31 cellular contexts compared by ENCODE assay signal in the genomic region with DNA sequence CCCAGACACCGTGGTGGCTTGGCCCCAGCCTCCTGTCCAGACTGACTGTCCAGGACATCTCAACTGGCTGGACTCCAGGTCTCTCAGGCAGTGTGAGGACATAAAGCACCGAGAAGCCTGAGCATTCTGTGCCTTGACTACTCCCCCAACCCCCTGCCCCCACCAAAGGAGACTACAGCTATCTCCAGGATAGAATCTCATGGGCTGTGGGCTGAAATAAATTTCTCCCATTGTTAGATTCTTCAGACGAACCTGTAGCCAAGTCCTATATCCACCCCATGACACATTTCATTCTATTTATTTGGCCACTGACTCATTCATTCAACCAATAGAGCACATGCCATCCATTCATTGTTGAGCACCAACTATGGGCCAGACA. TPM values are rescaled to one million over a fixed set of nuclear protein-coding genes. Genes with fewer than 3 reads are reported as not detected.
A peak's percentile ranks its signal among the peaks of the same experiment; 100 is the strongest.
DNase-seq lines count a peak whose midpoint lies in the region; ATAC-seq and TF ChIP-seq lines count a peak whose summit lies in the region.
"Had no signal": no experiment of that assay in that cellular context is flagged by ENCODE, and none has a peak within 500 bp of the region (broad histone marks: within the 10 kb centered on the region; RNA-seq: fewer than 3 reads in every experiment).

No MANE protein-coding gene starts in this region.

- no peaks in the 10 kb centered on the region for H3K79me1 ChIP-seq in neuronal stem cell (ENCODE audit: low read depth, low read length)

- H3K23ac ChIP-seq in neuronal stem cell (ENCODE audit: low read depth, low read length, poor library complexity) = no peak overlapping the region

- no peak for TF ChIP-seq EP300 in sigmoid colon (IDR thresholded peaks at IDR 0.05)

- no peak overlapping the region for H2AFZ ChIP-seq in neuronal stem cell (ENCODE audit: low read length)

- TF ChIP-seq CTCF in Panc1 (IDR thresholded peaks at IDR 0.05) = no peak
- no peak for TF ChIP-seq CTCF in foreskin keratinocyte (conservative IDR thresholded peaks at IDR 0.05)
- TF ChIP-seq CTCF in sigmoid colon (IDR thresholded peaks at IDR 0.05) = no peak

- peak overlapping the region; percentile 60 for H3K14ac ChIP-seq in neuronal stem cell (ENCODE audit: low read length)

- H3K4me2 ChIP-seq in neuronal stem cell (ENCODE audit: insufficient read depth, low read length, poor library complexity, severe bottlenecking) = no peak overlapping the region
- H3K4me2 ChIP-seq: BLaER1 had no signal

- H3K4me1 ChIP-seq in Panc1 (ENCODE audit: control insufficient read depth, insufficient read depth, low read length) = no peaks in the 10 kb centered on the region
- no peaks in the 10 kb centered on the region for H3K4me1 ChIP-seq in foreskin keratinocyte
- no peaks in the 10 kb centered on the region for H3K4me1 ChIP-seq in neuronal stem cell (ENCODE audit: control insufficient read depth in 2 of 2, insufficient read depth in 1 of 2, low read depth in 1 of 2, low read length in 2 of 2)
- no peaks in the 10 kb centered on the region for H3K4me1 ChIP-seq in sigmoid colon
- H3K4me1 ChIP-seq: BLaER1, HAP-1, spleen, suprapubic skin had no signal

- no peak overlapping the region for H2BK12ac ChIP-seq in neuronal stem cell (ENCODE audit: low read length)

- H2BK15ac ChIP-seq in neuronal stem cell (ENCODE audit: low read length) = no peak overlapping the region

- no peak overlapping the region for H4K8ac ChIP-seq in neuronal stem cell (ENCODE audit: low read depth, low read length)

- in situ Hi-C loops in Panc1 (cut with HindIII; ENCODE audit: low pct_unique_long_range_greater_than_20kb, low sequenced_read_pairs) = no loop called here

- no peaks in the 10 kb centered on the region for H3K9me3 ChIP-seq in Panc1 (ENCODE audit: control insufficient read depth, insufficient read depth, low read depth, low read length)
- H3K9me3 ChIP-seq in neuronal stem cell (replicated peaks in 1 of 2; ENCODE audit: control insufficient read depth in 2 of 2, insufficient read depth in 1 of 2, low read depth in 1 of 2, low read length in 2 of 2) = no peaks in the 10 kb centered on the region
- H3K9me3 ChIP-seq in sigmoid colon = no peaks in the 10 kb centered on the region
- H3K9me3 ChIP-seq: BLaER1, HAP-1, spleen, suprapubic skin had no signal

- no peak overlapping the region for H2AK5ac ChIP-seq in neuronal stem cell (ENCODE audit: low read depth, low read length)

- TF ChIP-seq POLR2A in sigmoid colon (IDR thresholded peaks at IDR 0.05) = no peak

- H3K27ac ChIP-seq in Panc1 (ENCODE audit: low read length) = no peak overlapping the region
- no peak overlapping the region for H3K27ac ChIP-seq in foreskin keratinocyte
- no peak overlapping the region for H3K27ac ChIP-seq in neuronal stem cell (replicated peaks; ENCODE audit: low read length)
- H3K27ac ChIP-seq in sigmoid colon = no peak overlapping the region
- H3K27ac ChIP-seq: BLaER1, SK-N-MC, spleen, suprapubic skin had no signal

- CTCF ChIA-PET in Panc1 (lab: Charles Lee) = no interaction called here

- H3K4me3 ChIP-seq in Panc1 (ENCODE audit: low read depth in 2 of 2, low read length in 2 of 2) (no peak overlapping the region), neuronal stem cell (ENCODE audit: low read length in 2 of 2) (no peak overlapping the region), sigmoid colon (no peak overlapping the region)
- H3K4me3 ChIP-seq: BLaER1, HAP-1, SK-N-MC, spleen, suprapubic skin had no signal

- no peak overlapping the region for H3K9ac ChIP-seq in neuronal stem cell (ENCODE audit: low read depth, low read length, poor library complexity)
- H3K9ac ChIP-seq: BLaER1 had no signal

- intact Hi-C loops in Panc1 (cut with micrococcal nuclease; ENCODE audit: unreplicated experiment) = no loop called here
- intact Hi-C loops in sigmoid colon (cut with DNase I) = no loop called here

- H3K36me3 ChIP-seq in Panc1 (ENCODE audit: control insufficient read depth, insufficient read depth, low read length) (no peaks in the 10 kb centered on the region), neuronal stem cell (replicated peaks in 1 of 2; ENCODE audit: control insufficient read depth in 2 of 2, insufficient read depth in 2 of 2, low read length in 2 of 2) (no peaks in the 10 kb centered on the region), sigmoid colon (no peaks in the 10 kb centered on the region)
- H3K36me3 ChIP-seq: BLaER1, HAP-1, spleen, suprapubic skin had no signal

- H2BK5ac ChIP-seq in neuronal stem cell (ENCODE audit: low read length) = no peak overlapping the region

- no CpG with 5 or more reads among the region's 3 CpGs for WGBS in neuronal stem cell (ENCODE audit: extremely low coverage in 2 of 2, insufficient read length in 2 of 2, insufficient replicate concordance in 1 of 2), 2 donors
- WGBS in sigmoid colon, 2 donors = 73 to 75% methylated on average over 3 of the region's 3 CpGs

- BruUV-seq in Panc1 (replicated peaks; lab: Mats Ljungman, UMichigan) = no TSS peak

- H3K27me3 ChIP-seq in Panc1 (ENCODE audit: control insufficient read depth, insufficient read depth, low read length) = peaks cover 5% of the 10 kb centered on the region
- H3K27me3 ChIP-seq in foreskin keratinocyte = peaks cover 45% of the 10 kb centered on the region
- peaks cover 0 to 11% (median 0%) of the 10 kb centered on the region in 3 experiments for H3K27me3 ChIP-seq in neuronal stem cell (ENCODE audit: control insufficient read depth in 3 of 3, insufficient read depth in 3 of 3, low read depth in 1 of 3, low read length in 3 of 3)
- peaks cover 0 to 4% (median 0%) of the 10 kb centered on the region in 3 donors for H3K27me3 ChIP-seq in sigmoid colon
- H3K27me3 ChIP-seq: BLaER1 had no signal

- no peak overlapping the region for H3K18ac ChIP-seq in neuronal stem cell (ENCODE audit: low read length)

- H3K4ac ChIP-seq in neuronal stem cell (ENCODE audit: low read length) = no peak overlapping the region

- peak; percentile 59; the same call in 1 of the 2 replicates for ATAC-seq in Panc1
- peak; percentile 14 for ATAC-seq in foreskin keratinocyte
- ATAC-seq in HG03521 (IDR thresholded peaks at IDR 0.05; ENCODE audit: unreplicated experiment) = no peak
- no peak for ATAC-seq in HG02852 (IDR thresholded peaks at IDR 0.05; ENCODE audit: unreplicated experiment)
- ATAC-seq: stimulated activated memory B cell treated with anti-CD40 and anti-IgM and Interleukin-4, amounts not matched to agents 10 μg/mL and 1 μg/mL and 100 μg/mL, for 72 hours had no signal

- POLR2A ChIA-PET in Panc1 (lab: Charles Lee) = no interaction called here

- DNase-seq in ELR (ENCODE audit: low read depth) = peak; percentile 13
- DNase-seq in Panc1 (ENCODE audit: low read depth, low spot score) = no peak
- no peak for DNase-seq in foreskin keratinocyte
- DNase-seq in neuronal stem cell (ENCODE audit: low spot score) = no peak
- no peak for DNase-seq in sigmoid colon
- no peak for DNase-seq in HUDEP-2 (lab: John Stamatoyannopoulos, UW; ENCODE audit: unreplicated experiment in 76 of 76)
- DNase-seq: ACHN; activated CD4-positive, alpha-beta T cell treated with anti-CD3 and anti-CD28 coated beads for 4 hours; activated T-cell treated with anti-CD3 and anti-CD28 coated beads, Interleukin-2, amount 50 U/mL, for 24 hours; dermis blood vessel endothelial cell; DMS79 treated with DMSO at 0.1 percent for 48 hours; head of caudate nucleus; KG1; naive B cell; NCI-H146; NCI-H510A treated with DMSO at 0.1 percent for 48 hours; spleen; stimulated activated CD4-positive, alpha-beta T cell treated with anti-CD3 and anti-CD28 coated beads, Interleukin-2, amount 100 ng/mL, for 48 hours; T-helper 2 cell had no signal

- no peak overlapping the region for H2BK120ac ChIP-seq in neuronal stem cell (ENCODE audit: low read depth, low read length)

- no peak overlapping the region for H4K91ac ChIP-seq in neuronal stem cell (ENCODE audit: low read depth, low read length, poor library complexity)

RNA-seq across cellular contexts. Expression of a gene that starts 11.4 kb away (rescaled TPM):
- total RNA-seq in Panc1 (2021; ENCODE audit: unreplicated experiment) (not detected), foreskin keratinocyte (not detected in 2 replicates), sigmoid colon (under 1 TPM in 1 of 4 donors, not detected in 3; 0.16 TPM)
- polyA plus RNA-seq in Panc1 (2012; ENCODE audit: insufficient read length) = not detected
- polyA plus RNA-seq in foreskin keratinocyte (not detected in 2 replicates), sigmoid colon (under 1 TPM in 1 of 3 donors, not detected in 2; 0.22 TPM)
- polyA plus RNA-seq in neuronal stem cell (2013, experiment 1 of 2) = 0.14 TPM
- 0.15 TPM for polyA plus RNA-seq in neuronal stem cell (2013, experiment 2 of 2)
- total RNA-seq: activated CD8-positive, alpha-beta memory T cell treated with anti-CD3 and anti-CD28 coated beads for 36 hours; dermis blood vessel endothelial cell; fibroblast of lung; HT-29; mesenteric fat pad; omental fat pad had no signal
- polyA plus RNA-seq: fibroblast of lung, spleen had no signal

Comparison
In these comparisons a context has a peak if more than half of its experiments do, and no peak if none do; other contexts are left out.
1. ATAC-seq: peak in Panc1 (single experiment) and foreskin keratinocyte (single experiment); none in HG03521 (single experiment) and HG02852 (single experiment).